Comparison of ENCODE assay signal across 19 cellular contexts in the genomic region with DNA sequence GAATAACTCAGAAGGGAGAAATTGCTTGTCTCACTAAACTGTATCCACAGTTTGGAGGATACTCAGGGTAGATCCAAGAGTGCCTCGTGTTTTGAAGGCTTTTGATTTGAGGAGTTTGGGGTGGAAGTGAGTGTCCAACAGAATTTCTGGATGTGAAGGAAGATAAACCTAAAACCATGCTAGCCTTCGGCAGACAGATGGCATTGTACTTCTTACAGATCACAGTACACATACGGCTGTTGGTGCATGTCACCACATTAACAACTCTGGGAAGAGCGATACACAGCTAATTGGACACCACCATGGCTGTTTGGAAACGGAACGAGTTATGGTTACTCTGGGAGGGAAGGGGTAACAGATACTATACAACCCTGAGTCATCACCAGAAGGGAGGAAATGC.
"Had no signal": no experiment of that assay in that cellular context is flagged by ENCODE, and none has a peak within 500 bp of the region (broad histone marks: within the 10 kb centered on the region; RNA-seq: fewer than 3 reads in every experiment).

No MANE protein-coding gene starts in this region.

- H3K4me3 ChIP-seq: coronary artery, heart right ventricle, left ventricle myocardium inferior, lower lobe of right lung, psoas muscle, right atrium auricular region, sigmoid colon, skin epidermis had no signal

- H3K4me1 ChIP-seq: left ventricle myocardium inferior, lower lobe of right lung, parathyroid adenoma, psoas muscle, right atrium auricular region, sigmoid colon had no signal

- H3K9me3 ChIP-seq: heart right ventricle, left ventricle myocardium inferior, lower lobe of right lung, psoas muscle, right atrium auricular region, sigmoid colon had no signal

- FAIRE-seq: frontal cortex had no signal

- H3K27me3 ChIP-seq: heart right ventricle, right atrium auricular region, sigmoid colon had no signal

- H3K36me3 ChIP-seq: left ventricle myocardium inferior, lower lobe of right lung, sigmoid colon had no signal

- H3K27ac ChIP-seq: coronary artery, heart right ventricle, left ventricle myocardium inferior, lower lobe of right lung, parathyroid adenoma, psoas muscle, right atrium auricular region, sigmoid colon, skin epidermis had no signal

- DNase-seq: effector CD8-positive, alpha-beta T cell; heart right ventricle; islet precursor cell; left ventricle myocardium inferior; lower lobe of right lung; mesenchymal stem cell; naive B cell; psoas muscle; sigmoid colon; stimulated activated CD4-positive, alpha-beta T cell treated with anti-CD3 and anti-CD28 coated beads, Interleukin-2, amount 100 ng/mL, for 24 hours; stimulated activated CD4-positive, alpha-beta T cell treated with anti-CD3 and anti-CD28 coated beads, Interleukin-4, amount 100 ng/mL, for 4 hours; stimulated activated naive B cell treated with anti-CD40 and anti-IgM and Interleukin-4, amounts not matched to agents 10 μg/mL and 1 μg/mL and 100 μg/mL, for 72 hours; stimulated activated naive CD8-positive, alpha-beta T cell treated with anti-CD3 and anti-CD28 coated beads, Interleukin-15, amount 100 ng/mL, for 72 hours; trophoblast cell had no signal

- ATAC-seq: heart right ventricle; lower lobe of right lung; psoas muscle; stimulated activated naive B cell treated with anti-CD40 and anti-IgM and Interleukin-4, amounts not matched to agents 10 μg/mL and 1 μg/mL and 100 μg/mL, for 72 hours; stimulated activated naive CD8-positive, alpha-beta T cell treated with anti-CD3 and anti-CD28 coated beads, Interleukin-15, amount 100 ng/mL, for 72 hours had no signal
